Comparison of ENCODE assay signal across 24 cellular contexts in the genomic region with DNA sequence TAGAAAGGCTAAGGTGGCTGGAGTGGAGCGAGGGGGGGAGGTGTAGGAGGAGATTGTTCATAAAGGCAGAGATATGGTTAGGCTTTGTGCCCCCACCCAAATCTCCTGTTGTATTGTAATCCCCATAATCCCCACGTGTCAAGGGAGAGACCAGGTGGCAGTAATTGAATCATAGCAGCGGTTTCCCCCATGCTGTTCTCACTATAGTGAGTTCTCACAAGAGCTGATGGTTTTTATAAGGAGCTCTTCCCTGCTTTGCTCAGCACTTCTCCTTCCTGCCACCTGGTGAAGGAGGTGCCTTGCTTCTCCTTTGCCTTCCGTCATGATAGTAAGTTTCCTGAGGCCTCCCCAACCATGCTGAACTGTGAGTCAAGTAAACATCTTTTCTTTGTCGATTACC.
DNase-seq lines count a peak whose midpoint lies in the region; ATAC-seq and TF ChIP-seq lines count a peak whose summit lies in the region.
"Had no signal": no experiment of that assay in that cellular context is flagged by ENCODE, and none has a peak within 500 bp of the region (broad histone marks: within the 10 kb centered on the region; RNA-seq: fewer than 3 reads in every experiment).

No MANE protein-coding gene starts in this region.

- DNase-seq in left ventricle myocardium inferior (no peak), Right ventricle myocardium inferior (ENCODE audit: missing footprints) (no peak), RPMI8226 (peak; percentile 56), esophagus muscularis mucosa (ENCODE audit: extremely low spot score) (peak; percentile 37), activated T-cell treated with anti-CD3 and anti-CD28 coated beads for 4 hours (no peak), NCI-H526 (lab: John Stamatoyannopoulos, UW) (no peak), mesenchymal stem cell (no peak)
- no peak for DNase-seq in activated CD4-positive, alpha-beta T cell treated with anti-CD3 and anti-CD28 coated beads for 36 hours
- DNase-seq: 8988T; Calu3; CD4-positive, alpha-beta memory T cell; GDM1; GOT3; HCEC 1CT; IMR-90; MG63; NCI-H1048; NCI-H1417 treated with DMSO at 0.1 percent for 48 hours; NCI-H187; NCI-H446; NCI-H748 treated with DMSO at 0.1 percent for 48 hours; OCI-M1; Right ventricle myocardium superior had no signal

- H3K14ac ChIP-seq in mesenchymal stem cell (ENCODE audit: low read length in 2 of 2): no peak overlapping the region

- H2AFZ ChIP-seq in mesenchymal stem cell (ENCODE audit: low read depth, low read length): no peak overlapping the region

- intact Hi-C loops in left ventricle myocardium inferior (cut with micrococcal nuclease) (no loop called here), Right ventricle myocardium inferior (cut with DNase I) (no loop called here), esophagus muscularis mucosa (cut with DNase I) (no loop called here)
- intact Hi-C loops in activated CD4-positive, alpha-beta T cell treated with anti-CD3 and anti-CD28 coated beads for 36 hours (cut with DNase I, micrococcal nuclease): no loop called here

- no peak overlapping the region for H4K8ac ChIP-seq in mesenchymal stem cell (ENCODE audit: low read length)

- CTCF ChIA-PET in activated CD4-positive, alpha-beta T cell treated with anti-CD3 and anti-CD28 coated beads for 36 hours (lab: Charles Lee): no interaction called here

- no peaks in the 10 kb centered on the region for H3K27me3 ChIP-seq in left ventricle myocardium inferior (ENCODE audit: low read depth)
- H3K27me3 ChIP-seq in esophagus muscularis mucosa: peaks cover 0 to 4% (median 0%) of the 10 kb centered on the region in 4 donors
- H3K27me3 ChIP-seq in mesenchymal stem cell (ENCODE audit: control insufficient read depth in 1 of 2, insufficient read depth in 1 of 2, low read length in 2 of 2): no peaks in the 10 kb centered on the region
- H3K27me3 ChIP-seq: BLaER1 treated with 17β-estradiol and CSF1 and Interleukin-3, amounts not matched to agents 10 nM and 100 nM; MG63 had no signal

- H3K36me3 ChIP-seq in left ventricle myocardium inferior: no peaks in the 10 kb centered on the region
- no peaks in the 10 kb centered on the region for H3K36me3 ChIP-seq in esophagus muscularis mucosa
- H3K36me3 ChIP-seq in mesenchymal stem cell (ENCODE audit: control insufficient read depth in 1 of 2, insufficient read depth in 2 of 2, low read depth in 1 of 2, low read length in 2 of 2): no peaks in the 10 kb centered on the region
- H3K36me3 ChIP-seq: BLaER1 treated with 17β-estradiol and CSF1 and Interleukin-3, amounts not matched to agents 10 nM and 100 nM; MG63 had no signal

- 70% methylated on average over 5 of the region's 5 CpGs for WGBS in esophagus muscularis mucosa
- WGBS in mesenchymal stem cell: 73% methylated on average over 5 of the region's 5 CpGs

- no peaks in the 10 kb centered on the region for H3K36me3 Mint-ChIP-seq in activated CD4-positive, alpha-beta T cell treated with anti-CD3 and anti-CD28 coated beads for 36 hours (ENCODE audit: low read depth)

- no peaks in the 10 kb centered on the region for H3K9me3 Mint-ChIP-seq in activated CD4-positive, alpha-beta T cell treated with anti-CD3 and anti-CD28 coated beads for 36 hours (ENCODE audit: low read depth)

- TF ChIP-seq CTCF in left ventricle myocardium inferior (IDR thresholded peaks at IDR 0.05; ENCODE audit: borderline replicate concordance) (no peak), esophagus muscularis mucosa (IDR thresholded peaks at IDR 0.05) (no peak)

- POLR2A ChIA-PET in activated CD4-positive, alpha-beta T cell treated with anti-CD3 and anti-CD28 coated beads for 36 hours (lab: Charles Lee): no interaction called here

- TF ChIP-seq EP300 in esophagus muscularis mucosa (IDR thresholded peaks at IDR 0.05): no peak

- no peak overlapping the region for H2BK15ac ChIP-seq in mesenchymal stem cell (ENCODE audit: low read depth, poor library complexity, severe bottlenecking)

- H3K4me3 Mint-ChIP-seq in activated CD4-positive, alpha-beta T cell treated with anti-CD3 and anti-CD28 coated beads for 36 hours: no peak overlapping the region
- H3K4me3 Mint-ChIP-seq: CD4-positive, alpha-beta memory T cell had no signal

- H3K4me2 ChIP-seq in mesenchymal stem cell (ENCODE audit: low read length, poor library complexity, severe bottlenecking): no peak overlapping the region
- H3K4me2 ChIP-seq: BLaER1 treated with 17β-estradiol and CSF1 and Interleukin-3, amounts not matched to agents 10 nM and 100 nM had no signal

- no peak overlapping the region for H4K91ac ChIP-seq in mesenchymal stem cell (ENCODE audit: low read length)

- H3K4ac ChIP-seq in mesenchymal stem cell (ENCODE audit: low read depth in 1 of 2, low read length in 2 of 2): no peak overlapping the region

- no peak overlapping the region for H3K18ac ChIP-seq in mesenchymal stem cell (ENCODE audit: low read depth in 1 of 2, low read length in 2 of 2)

- H3K27me3 Mint-ChIP-seq in activated CD4-positive, alpha-beta T cell treated with anti-CD3 and anti-CD28 coated beads for 36 hours: no peaks in the 10 kb centered on the region

- H2BK12ac ChIP-seq in mesenchymal stem cell (ENCODE audit: low read length in 2 of 2): no peak overlapping the region

- H3K4me3 ChIP-seq in left ventricle myocardium inferior (no peak overlapping the region), esophagus muscularis mucosa (no peak overlapping the region), mesenchymal stem cell (ENCODE audit: insufficient read depth in 1 of 2, low read depth in 1 of 2, low read length in 2 of 2) (no peak overlapping the region)
- H3K4me3 ChIP-seq: BLaER1 treated with 17β-estradiol and CSF1 and Interleukin-3, amounts not matched to agents 10 nM and 100 nM; MG63 had no signal

- H2BK5ac ChIP-seq in mesenchymal stem cell (ENCODE audit: low read depth, low read length, poor library complexity, severe bottlenecking): no peak overlapping the region

- no peaks in the 10 kb centered on the region for H3K79me1 ChIP-seq in mesenchymal stem cell (replicated peaks; ENCODE audit: low read length, poor library complexity, severe bottlenecking)

- H2AK5ac ChIP-seq in mesenchymal stem cell (ENCODE audit: low read length, severe bottlenecking): no peak overlapping the region

- H3K23ac ChIP-seq in mesenchymal stem cell (ENCODE audit: low read length in 2 of 2): no peak overlapping the region

- no peak overlapping the region for H2BK120ac ChIP-seq in mesenchymal stem cell (ENCODE audit: low read depth, low read length)

- H3K4me1 ChIP-seq in left ventricle myocardium inferior (peaks cover 26% of the 10 kb centered on the region), esophagus muscularis mucosa (peaks cover 0 to 8% (median 2%) of the 10 kb centered on the region in 4 donors), mesenchymal stem cell (ENCODE audit: control insufficient read depth, insufficient read depth, low read depth, low read length) (no peaks in the 10 kb centered on the region)

- TF ChIP-seq POLR2A in esophagus muscularis mucosa (IDR thresholded peaks at IDR 0.05; ENCODE audit: low read depth): no peak

- H3K9ac ChIP-seq in mesenchymal stem cell (ENCODE audit: low read length): no peak overlapping the region
- H3K9ac ChIP-seq: BLaER1 treated with 17β-estradiol and CSF1 and Interleukin-3, amounts not matched to agents 10 nM and 100 nM had no signal

- H3K4me1 Mint-ChIP-seq in activated CD4-positive, alpha-beta T cell treated with anti-CD3 and anti-CD28 coated beads for 36 hours: no peaks in the 10 kb centered on the region
- H3K4me1 Mint-ChIP-seq: CD4-positive, alpha-beta memory T cell had no signal

- no peak for ATAC-seq in Right ventricle myocardium inferior
- ATAC-seq in activated CD4-positive, alpha-beta T cell treated with anti-CD3 and anti-CD28 coated beads for 36 hours: no peak

- no peak overlapping the region for H3K27ac Mint-ChIP-seq in activated CD4-positive, alpha-beta T cell treated with anti-CD3 and anti-CD28 coated beads for 36 hours

- no peaks in the 10 kb centered on the region for H3K9me3 ChIP-seq in left ventricle myocardium inferior (replicated peaks)
- H3K9me3 ChIP-seq in esophagus muscularis mucosa: no peaks in the 10 kb centered on the region
- no peaks in the 10 kb centered on the region for H3K9me3 ChIP-seq in mesenchymal stem cell (ENCODE audit: control insufficient read depth, low read length)
- H3K9me3 ChIP-seq: MG63 had no signal

- H3K27ac ChIP-seq in left ventricle myocardium inferior (replicated peaks) (peak overlapping the region; percentile 66), esophagus muscularis mucosa (replicated peaks in 1 of 4) (no peak overlapping the region), mesenchymal stem cell (ENCODE audit: low read length, poor library complexity, severe bottlenecking) (no peak overlapping the region)
- H3K27ac ChIP-seq: BLaER1 treated with 17β-estradiol and CSF1 and Interleukin-3, amounts not matched to agents 10 nM and 100 nM had no signal

Comparison
In these comparisons a context has a peak if more than half of its experiments do, and no peak if none do; other contexts are left out.
1. DNase-seq: peak in RPMI8226 (single experiment) and esophagus muscularis mucosa (single experiment); none in left ventricle myocardium inferior (single experiment), Right ventricle myocardium inferior (single experiment), activated T-cell treated with anti-CD3 and anti-CD28 coated beads for 4 hours (single experiment), NCI-H526 (0 of 2), activated CD4-positive, alpha-beta T cell treated with anti-CD3 and anti-CD28 coated beads for 36 hours (single experiment) and mesenchymal stem cell (single experiment).